25 cellular contexts compared by ENCODE assay signal in genomic region chr19:31572671-31573298, GRCh38.
A peak's percentile ranks its signal among the peaks of the same experiment; 100 is the strongest.
DNase-seq lines count a peak whose midpoint lies in the region; ATAC-seq and TF ChIP-seq lines count a peak whose summit lies in the region.
"Had no signal": no experiment of that assay in that cellular context is flagged by ENCODE, and none has a peak within 500 bp of the region (broad histone marks: within the 10 kb centered on the region; RNA-seq: fewer than 3 reads in every experiment).

No MANE protein-coding gene starts in this region.

- TF ChIP-seq CTCF in C4-2B (conservative IDR thresholded peaks at IDR 0.05): no peak
- no peak for TF ChIP-seq CTCF in GM23338 (conservative IDR thresholded peaks at IDR 0.05; ENCODE audit: low read depth in 2 of 2)
- TF ChIP-seq CTCF in neural progenitor cell (IDR thresholded peaks at IDR 0.05): no peak

- CTCF ChIA-PET in activated CD8-positive, alpha-beta T cell treated with anti-CD3 and anti-CD28 coated beads, Interleukin-2, amount 10 ng/mL, durations not matched to agents 7 days and 5 days (lab: Charles Lee): no interaction called here

- no peak overlapping the region for H3K4me2 ChIP-seq in GM23338
- no peak overlapping the region for H3K4me2 ChIP-seq in neural progenitor cell
- H3K4me2 ChIP-seq: A549; BLaER1 treated with 17β-estradiol and CSF1 and Interleukin-3, amounts not matched to agents 10 nM and 100 nM had no signal

- H3K27me3 ChIP-seq in GM23338 (ENCODE audit: insufficient read depth): no peaks in the 10 kb centered on the region
- H3K27me3 ChIP-seq in neural progenitor cell: no peaks in the 10 kb centered on the region
- H3K27me3 ChIP-seq: BLaER1 treated with 17β-estradiol and CSF1 and Interleukin-3, amounts not matched to agents 10 nM and 100 nM had no signal

- no peaks in the 10 kb centered on the region for H4K20me1 ChIP-seq in GM23338 (replicated peaks; ENCODE audit: insufficient read depth)
- no peaks in the 10 kb centered on the region for H4K20me1 ChIP-seq in neural progenitor cell (ENCODE audit: low read depth)
- H4K20me1 ChIP-seq: BLaER1 treated with 17β-estradiol and CSF1 and Interleukin-3, amounts not matched to agents 10 nM and 100 nM had no signal

- ATAC-seq in GM23338 (no peak), GM21786 (IDR thresholded peaks at IDR 0.05; ENCODE audit: unreplicated experiment) (no peak)
- ATAC-seq in activated CD8-positive, alpha-beta T cell treated with anti-CD3 and anti-CD28 coated beads, Interleukin-2, amount 10 ng/mL, durations not matched to agents 7 days and 5 days: no peak
- ATAC-seq: A549, HepG2, PC-3 had no signal

- H3K4me1 ChIP-seq in GM23338 (ENCODE audit: insufficient read depth): peaks cover 6% of the 10 kb centered on the region
- no peaks in the 10 kb centered on the region for H3K4me1 ChIP-seq in neural progenitor cell
- H3K4me1 ChIP-seq: A549 had no signal

- peaks cover 28% of the 10 kb centered on the region; the same call in 2 of the 3 replicates for H3K4me1 Mint-ChIP-seq in GM23338
- H3K4me1 Mint-ChIP-seq in neural progenitor cell: no peaks in the 10 kb centered on the region
- H3K4me1 Mint-ChIP-seq in activated CD8-positive, alpha-beta T cell treated with anti-CD3 and anti-CD28 coated beads, Interleukin-2, amount 10 ng/mL, durations not matched to agents 7 days and 5 days (ENCODE audit: low read depth): no peaks in the 10 kb centered on the region
- H3K4me1 Mint-ChIP-seq: CD4-positive, alpha-beta memory T cell had no signal

- H3K27me3 Mint-ChIP-seq in GM23338 (ENCODE audit: insufficient read depth, low read depth, poor library complexity): no peaks in the 10 kb centered on the region
- peaks cover 4% of the 10 kb centered on the region for H3K27me3 Mint-ChIP-seq in neural progenitor cell (ENCODE audit: insufficient read depth, low read depth)
- no peaks in the 10 kb centered on the region for H3K27me3 Mint-ChIP-seq in activated CD8-positive, alpha-beta T cell treated with anti-CD3 and anti-CD28 coated beads, Interleukin-2, amount 10 ng/mL, durations not matched to agents 7 days and 5 days (ENCODE audit: low read depth)
- H3K27me3 Mint-ChIP-seq: CD4-positive, alpha-beta memory T cell had no signal

- no peaks in the 10 kb centered on the region for H3K9me3 ChIP-seq in neural progenitor cell (ENCODE audit: low read depth)
- H3K9me3 ChIP-seq: A549 had no signal

- H3K9me3 Mint-ChIP-seq in GM23338 (no peaks in the 10 kb centered on the region), neural progenitor cell (no peaks in the 10 kb centered on the region)
- H3K9me3 Mint-ChIP-seq in activated CD8-positive, alpha-beta T cell treated with anti-CD3 and anti-CD28 coated beads, Interleukin-2, amount 10 ng/mL, durations not matched to agents 7 days and 5 days (ENCODE audit: insufficient read depth): no peaks in the 10 kb centered on the region
- H3K9me3 Mint-ChIP-seq: CD4-positive, alpha-beta memory T cell had no signal

- H2AFZ ChIP-seq in GM23338 (peak overlapping the region; percentile 69), neural progenitor cell (replicated peaks) (no peak overlapping the region)

- no peaks in the 10 kb centered on the region for H3F3A ChIP-seq in GM23338 (replicated peaks; ENCODE audit: low read depth)
- H3F3A ChIP-seq in neural progenitor cell (ENCODE audit: low read depth): no peaks in the 10 kb centered on the region

- H3K27ac ChIP-seq in C4-2B: peak overlapping the region; percentile 80
- no peak overlapping the region for H3K27ac ChIP-seq in GM23338 (ENCODE audit: low read depth)
- no peak overlapping the region for H3K27ac ChIP-seq in neural progenitor cell
- H3K27ac ChIP-seq: A549; BLaER1 treated with 17β-estradiol and CSF1 and Interleukin-3, amounts not matched to agents 10 nM and 100 nM had no signal

- no peak overlapping the region for H3K4me3 ChIP-seq in GM23338
- H3K4me3 ChIP-seq in neural progenitor cell: no peak overlapping the region
- H3K4me3 ChIP-seq: A549; BLaER1 treated with 17β-estradiol and CSF1 and Interleukin-3, amounts not matched to agents 10 nM and 100 nM had no signal

- H3K9ac ChIP-seq in neural progenitor cell: no peak overlapping the region
- H3K9ac ChIP-seq: BLaER1 treated with 17β-estradiol and CSF1 and Interleukin-3, amounts not matched to agents 10 nM and 100 nM had no signal

- H3K9me2 ChIP-seq in GM23338 (ENCODE audit: insufficient read depth): no peaks in the 10 kb centered on the region; the same call in 1 of the 2 replicates

- H3K4me3 Mint-ChIP-seq in GM23338 (no peak overlapping the region), neural progenitor cell (no peak overlapping the region)
- H3K4me3 Mint-ChIP-seq in activated CD8-positive, alpha-beta T cell treated with anti-CD3 and anti-CD28 coated beads, Interleukin-2, amount 10 ng/mL, durations not matched to agents 7 days and 5 days: no peak overlapping the region
- H3K4me3 Mint-ChIP-seq: CD4-positive, alpha-beta memory T cell had no signal

- DNase-seq in GM23338 (ENCODE audit: low spot score) (no peak), ecto neural progenitor cell (ENCODE audit: low spot score) (peak; percentile 27), neural progenitor cell (ENCODE audit: low spot score) (peak; percentile 23), D341Med (ENCODE audit: low spot score) (no peak)
- DNase-seq in activated CD8-positive, alpha-beta T cell treated with anti-CD3 and anti-CD28 coated beads, Interleukin-2, amount 10 ng/mL, durations not matched to agents 7 days and 5 days: no peak
- DNase-seq: AML-193; CD4-positive, alpha-beta memory T cell; COR-L47; DMS 273 treated with DMSO at 0.1 percent for 48 hours; DMS79; EL; GF-D8; H7; NCI-H1092 treated with DMSO at 0.1 percent for 48 hours; NCI-H146; NCI-H1930; NCI-H446; NCI-H82; NK-92 treated with Interleukin-12 subunit alpha and Interleukin-12 subunit beta, amount 100 ng/mL, for 24 hours; PC-3 had no signal

- H3K36me3 ChIP-seq in GM23338 (ENCODE audit: insufficient read depth): no peaks in the 10 kb centered on the region
- no peaks in the 10 kb centered on the region for H3K36me3 ChIP-seq in neural progenitor cell
- H3K36me3 ChIP-seq: BLaER1 treated with 17β-estradiol and CSF1 and Interleukin-3, amounts not matched to agents 10 nM and 100 nM had no signal

- no peaks in the 10 kb centered on the region for H3K36me3 Mint-ChIP-seq in GM23338 (ENCODE audit: low read depth)
- H3K36me3 Mint-ChIP-seq in neural progenitor cell: no peaks in the 10 kb centered on the region
- no peaks in the 10 kb centered on the region for H3K36me3 Mint-ChIP-seq in activated CD8-positive, alpha-beta T cell treated with anti-CD3 and anti-CD28 coated beads, Interleukin-2, amount 10 ng/mL, durations not matched to agents 7 days and 5 days (ENCODE audit: low read depth)
- H3K36me3 Mint-ChIP-seq: CD4-positive, alpha-beta memory T cell had no signal

- no peaks in the 10 kb centered on the region for H3K79me2 ChIP-seq in GM23338 (replicated peaks; ENCODE audit: insufficient read depth)
- no peaks in the 10 kb centered on the region for H3K79me2 ChIP-seq in neural progenitor cell (ENCODE audit: low read depth)

- no peak overlapping the region for H3K27ac Mint-ChIP-seq in GM23338
- no peak overlapping the region for H3K27ac Mint-ChIP-seq in neural progenitor cell
- no peak overlapping the region for H3K27ac Mint-ChIP-seq in activated CD8-positive, alpha-beta T cell treated with anti-CD3 and anti-CD28 coated beads, Interleukin-2, amount 10 ng/mL, durations not matched to agents 7 days and 5 days
- H3K27ac Mint-ChIP-seq: CD4-positive, alpha-beta memory T cell had no signal

- POLR2A ChIA-PET in activated CD8-positive, alpha-beta T cell treated with anti-CD3 and anti-CD28 coated beads, Interleukin-2, amount 10 ng/mL, durations not matched to agents 7 days and 5 days (lab: Charles Lee): no interaction called here

TF ChIP-seq in GM23338, 12 proteins besides CTCF, POLR2A, EP300 and RAD21:
- TF ChIP-seq, protein P1, sequence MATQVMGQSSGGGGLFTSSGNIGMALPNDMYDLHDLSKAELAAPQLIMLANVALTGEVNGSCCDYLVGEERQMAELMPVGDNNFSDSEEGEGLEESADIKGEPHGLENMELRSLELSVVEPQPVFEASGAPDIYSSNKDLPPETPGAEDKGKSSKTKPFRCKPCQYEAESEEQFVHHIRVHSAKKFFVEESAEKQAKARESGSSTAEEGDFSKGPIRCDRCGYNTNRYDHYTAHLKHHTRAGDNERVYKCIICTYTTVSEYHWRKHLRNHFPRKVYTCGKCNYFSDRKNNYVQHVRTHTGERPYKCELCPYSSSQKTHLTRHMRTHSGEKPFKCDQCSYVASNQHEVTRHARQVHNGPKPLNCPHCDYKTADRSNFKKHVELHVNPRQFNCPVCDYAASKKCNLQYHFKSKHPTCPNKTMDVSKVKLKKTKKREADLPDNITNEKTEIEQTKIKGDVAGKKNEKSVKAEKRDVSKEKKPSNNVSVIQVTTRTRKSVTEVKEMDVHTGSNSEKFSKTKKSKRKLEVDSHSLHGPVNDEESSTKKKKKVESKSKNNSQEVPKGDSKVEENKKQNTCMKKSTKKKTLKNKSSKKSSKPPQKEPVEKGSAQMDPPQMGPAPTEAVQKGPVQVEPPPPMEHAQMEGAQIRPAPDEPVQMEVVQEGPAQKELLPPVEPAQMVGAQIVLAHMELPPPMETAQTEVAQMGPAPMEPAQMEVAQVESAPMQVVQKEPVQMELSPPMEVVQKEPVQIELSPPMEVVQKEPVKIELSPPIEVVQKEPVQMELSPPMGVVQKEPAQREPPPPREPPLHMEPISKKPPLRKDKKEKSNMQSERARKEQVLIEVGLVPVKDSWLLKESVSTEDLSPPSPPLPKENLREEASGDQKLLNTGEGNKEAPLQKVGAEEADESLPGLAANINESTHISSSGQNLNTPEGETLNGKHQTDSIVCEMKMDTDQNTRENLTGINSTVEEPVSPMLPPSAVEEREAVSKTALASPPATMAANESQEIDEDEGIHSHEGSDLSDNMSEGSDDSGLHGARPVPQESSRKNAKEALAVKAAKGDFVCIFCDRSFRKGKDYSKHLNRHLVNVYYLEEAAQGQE (IDR thresholded peaks at IDR 0.05; ENCODE audit: unreplicated experiment): no peak
- TF ChIP-seq CREB1 (CRISPR knock-in tag; IDR thresholded peaks at IDR 0.05; ENCODE audit: low read depth): no peak

Comparison
In these comparisons a context has a peak if more than half of its experiments do, and no peak if none do; other contexts are left out.
1. DNase-seq: peak in ecto neural progenitor cell (single experiment) and neural progenitor cell (single experiment); none in GM23338 (single experiment), D341Med (single experiment) and activated CD8-positive, alpha-beta T cell treated with anti-CD3 and anti-CD28 coated beads, Interleukin-2, amount 10 ng/mL, durations not matched to agents 7 days and 5 days (single experiment).